ENCODE assay signal across 8 cellular contexts in genomic region chr4:1009647-1010521, GRCh38. TPM values are rescaled to one million over a fixed set of nuclear protein-coding genes. Genes with fewer than 3 reads are reported as not detected.
DNase-seq lines count a peak whose midpoint lies in the region; ATAC-seq and TF ChIP-seq lines count a peak whose summit lies in the region.

No MANE protein-coding gene starts in this region.

- H3K9ac ChIP-seq in ES-I3 (ENCODE audit: low read depth, low read length) (peak overlapping the region; percentile 54; the same call in 1 of the 2 replicates), OCI-LY1 (ENCODE audit: low read length) (no peak overlapping the region)

- H3K4me2 ChIP-seq in OCI-LY1 (ENCODE audit: low read length), result peak overlapping the region; percentile 76

- no peaks in the 10 kb centered on the region for H3K4me1 ChIP-seq in ES-I3 (ENCODE audit: insufficient read depth, low read length)
- peaks cover 12% of the 10 kb centered on the region for H3K4me1 ChIP-seq in OCI-LY1 (ENCODE audit: insufficient read depth, low read length, severe bottlenecking)

- peak overlapping the region; percentile 76 for H3K4me3 Mint-ChIP-seq in HFFc6
- H3K4me3 Mint-ChIP-seq in activated T-cell treated with anti-CD3 and anti-CD28 coated beads, Interleukin-2, amount 50 U/mL, for 72 hours, result peak overlapping the region; percentile 84 to 91
- peak overlapping the region; percentile 90 for H3K4me3 Mint-ChIP-seq in natural killer cell treated with Interleukin-12 subunit alpha and Interleukin-12 subunit beta and Interleukin-15 and Interleukin-18, amount 100 ng/mL, for 72 hours

- peaks cover 18% of the 10 kb centered on the region for H3K27me3 Mint-ChIP-seq in HFFc6 (ENCODE audit: insufficient read depth)
- peaks cover 28% of the 10 kb centered on the region for H3K27me3 Mint-ChIP-seq in activated T-cell treated with anti-CD3 and anti-CD28 coated beads, Interleukin-2, amount 50 U/mL, for 72 hours (ENCODE audit: low read depth)
- H3K27me3 Mint-ChIP-seq in natural killer cell treated with Interleukin-12 subunit alpha and Interleukin-12 subunit beta and Interleukin-15 and Interleukin-18, amount 100 ng/mL, for 72 hours, result peaks cover 24 to 25% of the 10 kb centered on the region in 2 donors

- no peaks in the 10 kb centered on the region for H3K79me2 ChIP-seq in OCI-LY1 (ENCODE audit: insufficient read depth, low read length)

- peaks cover 5% of the 10 kb centered on the region; the same call in 1 of the 2 replicates for H3K4me1 Mint-ChIP-seq in HFFc6 (ENCODE audit: low read depth)
- H3K4me1 Mint-ChIP-seq in activated T-cell treated with anti-CD3 and anti-CD28 coated beads, Interleukin-2, amount 50 U/mL, for 72 hours (ENCODE audit: low read depth), result peaks cover 13% of the 10 kb centered on the region
- H3K4me1 Mint-ChIP-seq in natural killer cell treated with Interleukin-12 subunit alpha and Interleukin-12 subunit beta and Interleukin-15 and Interleukin-18, amount 100 ng/mL, for 72 hours (ENCODE audit: low read depth in 2 of 2), result peaks cover 12 to 13% of the 10 kb centered on the region in 2 donors

- H3F3A ChIP-seq in OCI-LY1 (ENCODE audit: insufficient read depth, low read length), result no peaks in the 10 kb centered on the region

- DNase-seq in HFFc6, result no peak
- peak; percentile 77 to 84 for DNase-seq in activated T-cell treated with anti-CD3 and anti-CD28 coated beads, Interleukin-2, amount 50 U/mL, for 72 hours
- DNase-seq in fibroblast of mammary gland (ENCODE audit: low read depth), result peak; percentile 33
- DNase-seq in natural killer cell treated with Interleukin-12 subunit alpha and Interleukin-12 subunit beta and Interleukin-15 and Interleukin-18, amount 100 ng/mL, for 72 hours (ENCODE audit: low spot score), result peak; percentile 81
- DNase-seq in stimulated activated naive CD4-positive, alpha-beta T cell (lab: John Stamatoyannopoulos, UW), result peak; percentile 46 to 76 (median 71)
- DNase-seq in NCI-H510A treated with DMSO at 0.1 percent for 48 hours (lab: John Stamatoyannopoulos, UW), result no peak

- H2AFZ ChIP-seq in OCI-LY1 (ENCODE audit: low read length), result no peak overlapping the region

- ATAC-seq in activated T-cell treated with anti-CD3 and anti-CD28 coated beads, Interleukin-2, amount 50 U/mL, for 72 hours (replicated peaks in 1 of 2), result peak; percentile 53
- peak; percentile 73 to 79 for ATAC-seq in natural killer cell treated with Interleukin-12 subunit alpha and Interleukin-12 subunit beta and Interleukin-15 and Interleukin-18, amount 100 ng/mL, for 72 hours

- H3K9me3 Mint-ChIP-seq in HFFc6, result peaks cover 8% of the 10 kb centered on the region
- H3K9me3 Mint-ChIP-seq in activated T-cell treated with anti-CD3 and anti-CD28 coated beads, Interleukin-2, amount 50 U/mL, for 72 hours, result peaks cover 0 to 3% of the 10 kb centered on the region in 2 donors
- no peaks in the 10 kb centered on the region for H3K9me3 Mint-ChIP-seq in natural killer cell treated with Interleukin-12 subunit alpha and Interleukin-12 subunit beta and Interleukin-15 and Interleukin-18, amount 100 ng/mL, for 72 hours

- H3K9me2 ChIP-seq in OCI-LY1 (ENCODE audit: low read depth, low read length), result no peaks in the 10 kb centered on the region

- no peak overlapping the region for H3K27ac ChIP-seq in OCI-LY1 (ENCODE audit: low read depth, low read length, poor library complexity, severe bottlenecking)

- H3K27me3 ChIP-seq in OCI-LY1 (ENCODE audit: insufficient read depth, low read length), result no peaks in the 10 kb centered on the region

- TF ChIP-seq CTCF in HFFc6 (IDR thresholded peaks at IDR 0.05) (peak; percentile 36), OCI-LY1 (IDR thresholded peaks at IDR 0.05; ENCODE audit: low read length) (no peak), fibroblast of mammary gland (conservative IDR thresholded peaks at IDR 0.05; ENCODE audit: control insufficient read depth, insufficient read depth, low read depth, low read length) (no peak)

- no peaks in the 10 kb centered on the region for H4K20me1 ChIP-seq in OCI-LY1 (ENCODE audit: insufficient read depth, low read length)

- H3K4me3 ChIP-seq in OCI-LY1 (ENCODE audit: low read depth, low read length, poor library complexity, severe bottlenecking) (peak overlapping the region; percentile 60), fibroblast of mammary gland (ENCODE audit: control insufficient read depth, low read depth, low read length) (peak overlapping the region; percentile 40)

- H3K36me3 ChIP-seq in ES-I3 (ENCODE audit: insufficient read depth, low read length) (no peaks in the 10 kb centered on the region), OCI-LY1 (ENCODE audit: insufficient read depth, low read length) (no peaks in the 10 kb centered on the region)

- H3K36me3 Mint-ChIP-seq in HFFc6 (ENCODE audit: low read depth), result no peaks in the 10 kb centered on the region
- no peaks in the 10 kb centered on the region for H3K36me3 Mint-ChIP-seq in activated T-cell treated with anti-CD3 and anti-CD28 coated beads, Interleukin-2, amount 50 U/mL, for 72 hours (ENCODE audit: insufficient read depth in 2 of 2)
- peaks cover 5% of the 10 kb centered on the region for H3K36me3 Mint-ChIP-seq in natural killer cell treated with Interleukin-12 subunit alpha and Interleukin-12 subunit beta and Interleukin-15 and Interleukin-18, amount 100 ng/mL, for 72 hours

- H3K27ac Mint-ChIP-seq in HFFc6, result peak overlapping the region; percentile 57
- peak overlapping the region; percentile 61 for H3K27ac Mint-ChIP-seq in activated T-cell treated with anti-CD3 and anti-CD28 coated beads, Interleukin-2, amount 50 U/mL, for 72 hours
- H3K27ac Mint-ChIP-seq in natural killer cell treated with Interleukin-12 subunit alpha and Interleukin-12 subunit beta and Interleukin-15 and Interleukin-18, amount 100 ng/mL, for 72 hours, result peak overlapping the region; percentile 85 to 95

- H3K9me3 ChIP-seq in ES-I3 (ENCODE audit: control insufficient read depth, insufficient read depth, low read length) (no peaks in the 10 kb centered on the region), OCI-LY1 (ENCODE audit: low read length) (no peaks in the 10 kb centered on the region)

RNA-seq across cellular contexts. Expression of gene FGFRL1, which starts 1.5 kb away (rescaled TPM):
- total RNA-seq in HFFc6 (2021; fragmentation: NEBNext Ultra II Directional; extraction: Animal tissue kit (Norgen Biotek cat#: 25700)), result 10 to 100 TPM; 15.4 to 40.8 (median 17.3) TPM
- 10 to 100 TPM; 15.9 to 18.6 TPM for total RNA-seq in activated T-cell treated with anti-CD3 and anti-CD28 coated beads, Interleukin-2, amount 50 U/mL, for 72 hours
- 10 to 100 TPM; 15.2 to 16.6 TPM for total RNA-seq in natural killer cell treated with Interleukin-12 subunit alpha and Interleukin-12 subunit beta and Interleukin-15 and Interleukin-18, amount 100 ng/mL, for 72 hours

RNA-seq across cellular contexts. Expression of gene SLC26A1, which starts 16.7 kb away (rescaled TPM):
- total RNA-seq in HFFc6 (2021; fragmentation: NEBNext Ultra II Directional; extraction: Animal tissue kit (Norgen Biotek cat#: 25700)), result under 1 TPM in 3 of 6 experiments, not detected in 3; 0.16 to 0.38 (median 0.19) TPM
- total RNA-seq in activated T-cell treated with anti-CD3 and anti-CD28 coated beads, Interleukin-2, amount 50 U/mL, for 72 hours, result not detected
- total RNA-seq in natural killer cell treated with Interleukin-12 subunit alpha and Interleukin-12 subunit beta and Interleukin-15 and Interleukin-18, amount 100 ng/mL, for 72 hours, result under 1 TPM in 1 of 2 donors, not detected in 1; 0.88 TPM

RNA-seq across cellular contexts. Expression of gene IDUA, which starts 23.0 kb away (rescaled TPM):
- total RNA-seq in HFFc6 (2021; fragmentation: NEBNext Ultra II Directional; extraction: Animal tissue kit (Norgen Biotek cat#: 25700)), result 10 to 100 TPM; 20.9 to 40.3 (median 23.3) TPM
- 10 to 100 TPM; 11.8 to 13.9 TPM for total RNA-seq in activated T-cell treated with anti-CD3 and anti-CD28 coated beads, Interleukin-2, amount 50 U/mL, for 72 hours
- 10 to 100 TPM; 15.7 to 17.5 TPM for total RNA-seq in natural killer cell treated with Interleukin-12 subunit alpha and Interleukin-12 subunit beta and Interleukin-15 and Interleukin-18, amount 100 ng/mL, for 72 hours

RNA-seq across cellular contexts. Expression of gene DGKQ, which starts 36.5 kb away (rescaled TPM):
- 10 to 100 TPM; 11.3 to 14.9 (median 13.1) TPM for total RNA-seq in HFFc6 (2021; fragmentation: NEBNext Ultra II Directional; extraction: Animal tissue kit (Norgen Biotek cat#: 25700))
- total RNA-seq in activated T-cell treated with anti-CD3 and anti-CD28 coated beads, Interleukin-2, amount 50 U/mL, for 72 hours, result 10 to 100 TPM in 1 of 2 donors, 1 to 10 TPM in 1; 8.8 to 12.0 TPM
- total RNA-seq in natural killer cell treated with Interleukin-12 subunit alpha and Interleukin-12 subunit beta and Interleukin-15 and Interleukin-18, amount 100 ng/mL, for 72 hours, result 10 to 100 TPM; 15.4 to 19.6 TPM

Comparison
In these comparisons a context has a peak if more than half of its experiments do, and no peak if none do; other contexts are left out.
1. DNase-seq: peak in activated T-cell treated with anti-CD3 and anti-CD28 coated beads, Interleukin-2, amount 50 U/mL, for 72 hours (2 of 2), fibroblast of mammary gland (single experiment), natural killer cell treated with Interleukin-12 subunit alpha and Interleukin-12 subunit beta and Interleukin-15 and Interleukin-18, amount 100 ng/mL, for 72 hours (single experiment) and stimulated activated naive CD4-positive, alpha-beta T cell (6 of 6); none in HFFc6 (single experiment) and NCI-H510A treated with DMSO at 0.1 percent for 48 hours (single experiment).
2. Peak in every context shown above with its lines, with median percentiles within 50 percentile points of each other: H3K27ac Mint-ChIP-seq and H3K4me3 Mint-ChIP-seq.